8 cellular contexts compared by ENCODE assay signal in genomic region chr4:37889849-37890500, GRCh38. TPM values are rescaled to one million over a fixed set of nuclear protein-coding genes. Genes with fewer than 3 reads are reported as not detected.
DNase-seq lines count a peak whose midpoint lies in the region; ATAC-seq and TF ChIP-seq lines count a peak whose summit lies in the region.

No MANE protein-coding gene starts in this region.

- TF ChIP-seq CTCF in cardiac muscle cell (IDR thresholded peaks at IDR 0.05; ENCODE audit: low read depth, low read length) (no peak), parathyroid adenoma (IDR thresholded peaks at IDR 0.05) (no peak), GM13977 (IDR thresholded peaks at IDR 0.05; ENCODE audit: extremely low read depth, insufficient read depth, missing control alignments) (no peak)

- H3K9me3 ChIP-seq in cardiac muscle cell (ENCODE audit: low read depth) (no peaks in the 10 kb centered on the region), parathyroid adenoma (ENCODE audit: control insufficient read depth, low read length) (no peaks in the 10 kb centered on the region)

- peak overlapping the region; percentile 94 for H3K4me2 ChIP-seq in parathyroid adenoma (ENCODE audit: low read length)

- no peak for ATAC-seq in HG03432 (IDR thresholded peaks at IDR 0.05; ENCODE audit: unreplicated experiment)

- in situ Hi-C loops in G401 (cut with HindIII; ENCODE audit: low sequenced_read_pairs) = no loop called here
- in situ Hi-C loops in GM13977 (cut with MboI; ENCODE audit: low pct_unique_long_range_greater_than_20kb, low sequenced_read_pairs, unreplicated experiment) = no loop called here

- CTCF ChIA-PET in activated CD4-positive, alpha-beta memory T cell treated with anti-CD3 and anti-CD28 coated beads, Interleukin-2, amount 10 ng/mL, durations not matched to agents 7 days and 5 days (lab: Charles Lee) = no interaction called here

- peak overlapping the region; percentile 73 for H2AFZ ChIP-seq in parathyroid adenoma

- H3K27ac ChIP-seq in cardiac muscle cell (no peak overlapping the region), parathyroid adenoma (no peak overlapping the region)

- peaks cover 7% of the 10 kb centered on the region for H3K4me1 ChIP-seq in cardiac muscle cell (ENCODE audit: low read depth)
- no peaks in the 10 kb centered on the region for H3K4me1 ChIP-seq in parathyroid adenoma

- H3K9me3 Mint-ChIP-seq in activated CD4-positive, alpha-beta memory T cell treated with anti-CD3 and anti-CD28 coated beads, Interleukin-2, amount 10 ng/mL, durations not matched to agents 7 days and 5 days = no peaks in the 10 kb centered on the region

- H3K36me3 ChIP-seq in cardiac muscle cell (no peaks in the 10 kb centered on the region), parathyroid adenoma (ENCODE audit: control insufficient read depth, insufficient read depth, low read length) (no peaks in the 10 kb centered on the region)

- H3K4me3 ChIP-seq in cardiac muscle cell = peak overlapping the region; percentile 72
- H3K4me3 ChIP-seq in parathyroid adenoma (ENCODE audit: low read depth, low read length) = peak overlapping the region; percentile 59

- peaks cover 18% of the 10 kb centered on the region for H3K36me3 Mint-ChIP-seq in activated CD4-positive, alpha-beta memory T cell treated with anti-CD3 and anti-CD28 coated beads, Interleukin-2, amount 10 ng/mL, durations not matched to agents 7 days and 5 days (ENCODE audit: low read depth)

- H3K4me1 Mint-ChIP-seq in activated CD4-positive, alpha-beta memory T cell treated with anti-CD3 and anti-CD28 coated beads, Interleukin-2, amount 10 ng/mL, durations not matched to agents 7 days and 5 days = peaks cover 31% of the 10 kb centered on the region

- H3K9ac ChIP-seq in parathyroid adenoma = no peak overlapping the region

- no peak overlapping the region for H3K27ac Mint-ChIP-seq in activated CD4-positive, alpha-beta memory T cell treated with anti-CD3 and anti-CD28 coated beads, Interleukin-2, amount 10 ng/mL, durations not matched to agents 7 days and 5 days

- H3K4me3 Mint-ChIP-seq in activated CD4-positive, alpha-beta memory T cell treated with anti-CD3 and anti-CD28 coated beads, Interleukin-2, amount 10 ng/mL, durations not matched to agents 7 days and 5 days = peak overlapping the region; percentile 65

- POLR2A ChIA-PET in activated CD4-positive, alpha-beta memory T cell treated with anti-CD3 and anti-CD28 coated beads, Interleukin-2, amount 10 ng/mL, durations not matched to agents 7 days and 5 days (lab: Charles Lee) = interaction anchor here (1.2 to 3.0 kb wide), 4 partner anchors 29 to 203 kb away, joined by 3 to 31 read pairs (median 16); partner anchors contain the start of genes PGM2 and RELL1

- peaks cover 13% of the 10 kb centered on the region for H3K27me3 Mint-ChIP-seq in activated CD4-positive, alpha-beta memory T cell treated with anti-CD3 and anti-CD28 coated beads, Interleukin-2, amount 10 ng/mL, durations not matched to agents 7 days and 5 days

- H3K27me3 ChIP-seq in cardiac muscle cell (peaks cover 80% of the 10 kb centered on the region), parathyroid adenoma (ENCODE audit: control insufficient read depth, insufficient read depth, low read length) (no peaks in the 10 kb centered on the region)

- DNase-seq in G401 (ENCODE audit: low spot score) = peak; percentile 80
- DNase-seq in activated CD4-positive, alpha-beta memory T cell treated with anti-CD3 and anti-CD28 coated beads, Interleukin-2, amount 10 ng/mL, durations not matched to agents 7 days and 5 days = no peak
- peak in 1 of 2 donors; percentile 17 for DNase-seq in cardiac muscle cell (ENCODE audit: low read depth in 1 of 2, low spot score in 1 of 2)
- no peak for DNase-seq in HUDEP-2 (lab: John Stamatoyannopoulos, UW; ENCODE audit: unreplicated experiment in 76 of 76)
- no peak for DNase-seq in GM13977 (ENCODE audit: low spot score)
- no peak for DNase-seq in GDM1 (lab: John Stamatoyannopoulos, UW)

- H3K79me2 ChIP-seq in parathyroid adenoma = no peaks in the 10 kb centered on the region

RNA-seq across cellular contexts. Expression of gene TBC1D1, which starts 0.9 kb away (rescaled TPM):
- total RNA-seq in G401 (2014; rRNA removed; shearing (Covaris generic)) = 53.3 and 85.5 TPM in 2 replicates
- total RNA-seq in activated CD4-positive, alpha-beta memory T cell treated with anti-CD3 and anti-CD28 coated beads, Interleukin-2, amount 10 ng/mL, durations not matched to agents 7 days and 5 days = 10 to 100 TPM; 58.8 to 62.3 TPM
- total RNA-seq in cardiac muscle cell = 130 and 214 TPM in 2 replicates
- polyA plus RNA-seq in cardiac muscle cell = 100.0 and 147 TPM in 2 replicates
